16 cellular contexts compared by ENCODE assay signal in genomic region chr21:29321217-29321616, GRCh38. TPM values are rescaled to one million over a fixed set of nuclear protein-coding genes. Genes with fewer than 3 reads are reported as not detected.
A peak's percentile ranks its signal among the peaks of the same experiment; 100 is the strongest.
DNase-seq lines count a peak whose midpoint lies in the region; ATAC-seq, FAIRE-seq and TF ChIP-seq lines count a peak whose summit lies in the region.
"Had no signal": no experiment of that assay in that cellular context is flagged by ENCODE, and none has a peak within 500 bp of the region (broad histone marks: within the 10 kb centered on the region; RNA-seq: fewer than 3 reads in every experiment).

No MANE protein-coding gene starts in this region.

- no peaks in the 10 kb centered on the region for H3K9me3 ChIP-seq in breast epithelium
- peaks cover 1% of the 10 kb centered on the region; the same call in 1 of the 3 replicates for H3K9me3 ChIP-seq in GM12878 (replicated peaks; ENCODE audit: control insufficient read depth, insufficient read depth, low read length)

- H3K79me2 ChIP-seq in GM12878 (ENCODE audit: control insufficient read depth, insufficient read depth, low read length), result peaks cover 59% of the 10 kb centered on the region

- H3K4me1 Mint-ChIP-seq in MCF 10A (ENCODE audit: insufficient read depth, unreplicated experiment) (peaks cover 36% of the 10 kb centered on the region), endothelial cell (ENCODE audit: unreplicated experiment) (peaks cover 3% of the 10 kb centered on the region)
- H3K4me1 Mint-ChIP-seq in naive thymus-derived CD8-positive, alpha-beta T cell, result peaks cover 33 to 52% (median 46%) of the 10 kb centered on the region in 4 donors

- WGBS in GM12878 (ENCODE audit: insufficient coverage, insufficient replicate concordance, low lambda C conversion rate, missing lambda C conversion rate), result 98% methylated on average over 11 of the region's 11 CpGs

- CTCF ChIA-PET in MCF 10A (lab: Yijun Ruan, JAX) (interaction anchor here (0.6 kb wide), 1 partner anchor 90 kb away, joined by 4 read pairs; no protein-coding TSS in a partner anchor), GM12878 (lab: Yijun Ruan, JAX) (no interaction called here)

- intact Hi-C loops in MCF 10A (cut with micrococcal nuclease), result no loop called here
- intact Hi-C loops in breast epithelium (cut with DNase I; ENCODE audit: low total_unique reads), result no loop called here
- intact Hi-C loops in GM12878 (cut with micrococcal nuclease; ENCODE audit: unreplicated experiment), result no loop called here
- intact Hi-C loops in posterior vena cava (cut with DNase I), result no loop called here

- H3K27ac ChIP-seq in breast epithelium (no peak overlapping the region), GM12878 (ENCODE audit: control insufficient read depth, insufficient read depth) (no peak overlapping the region)
- H3K27ac ChIP-seq: 22Rv1 had no signal

- no peaks in the 10 kb centered on the region for H3K9me3 Mint-ChIP-seq in MCF 10A (ENCODE audit: unreplicated experiment)
- H3K9me3 Mint-ChIP-seq in endothelial cell (ENCODE audit: unreplicated experiment), result no peaks in the 10 kb centered on the region
- peaks cover 0 to 3% (median 0%) of the 10 kb centered on the region in 9 donors for H3K9me3 Mint-ChIP-seq in naive thymus-derived CD8-positive, alpha-beta T cell

- RAD21 ChIA-PET in GM12878 (lab: Charles Lee; ENCODE audit: unreplicated experiment), result no interaction called here

- no peak for TF ChIP-seq EP300 in GM12878 (IDR thresholded peaks at IDR 0.05; ENCODE audit: borderline replicate concordance in 1 of 2, control insufficient read depth in 1 of 2, low read depth in 2 of 2, low read length in 2 of 2)

- H3K27ac Mint-ChIP-seq in MCF 10A (ENCODE audit: low read depth, unreplicated experiment), result no peak overlapping the region
- H3K27ac Mint-ChIP-seq in endothelial cell (ENCODE audit: unreplicated experiment), result no peak overlapping the region
- H3K27ac Mint-ChIP-seq in naive thymus-derived CD8-positive, alpha-beta T cell, result peak overlapping the region in 3 of 10 donors; percentile 7 to 65 (median 9)
- H3K27ac Mint-ChIP-seq: CD8-positive, alpha-beta T cell had no signal

- no peak for TF ChIP-seq RAD21 in GM12878 (IDR thresholded peaks at IDR 0.05; ENCODE audit: insufficient read depth, low read depth, low read length)

- no peak overlapping the region for H3K4me3 ChIP-seq in breast epithelium
- no peak overlapping the region for H3K4me3 ChIP-seq in GM12878

- H3K27me3 ChIP-seq in breast epithelium, result no peaks in the 10 kb centered on the region
- no peaks in the 10 kb centered on the region for H3K27me3 ChIP-seq in GM12878 (replicated peaks in 1 of 2; ENCODE audit: control insufficient read depth in 2 of 2, insufficient read depth in 2 of 2, low read length in 1 of 2)

- DNase-seq in MCF 10A (ENCODE audit: unreplicated experiment) (no peak), breast epithelium (ENCODE audit: low spot score in 2 of 2) (no peak), GM12878 (ENCODE audit: low read depth, low spot score) (no peak), endothelial cell (ENCODE audit: low spot score) (no peak), urothelium cell line (ENCODE audit: low spot score) (no peak), posterior vena cava (ENCODE audit: low spot score) (no peak)
- DNase-seq in stimulated activated CD4-positive, alpha-beta T cell treated with anti-CD3 and anti-CD28 coated beads, Interleukin-4, amount 100 ng/mL, for 1 hour, result no peak
- no peak for DNase-seq in naive thymus-derived CD8-positive, alpha-beta T cell
- DNase-seq: CD8-positive, alpha-beta T cell; COR-L47; DND-41; GDM1 had no signal

- ATAC-seq in GM12878, result no peak
- no peak for ATAC-seq in naive thymus-derived CD8-positive, alpha-beta T cell
- ATAC-seq: CD8-positive, alpha-beta T cell; HCT116 had no signal

- H4K20me1 ChIP-seq in GM12878 (ENCODE audit: control insufficient read depth, insufficient read depth), result no peaks in the 10 kb centered on the region

- no peaks in the 10 kb centered on the region for H3K4me1 ChIP-seq in breast epithelium
- no peaks in the 10 kb centered on the region for H3K4me1 ChIP-seq in GM12878 (ENCODE audit: control insufficient read depth, insufficient read depth, low read length)

- H3K4me3 Mint-ChIP-seq in MCF 10A (ENCODE audit: unreplicated experiment) (no peak overlapping the region), endothelial cell (ENCODE audit: unreplicated experiment) (peak overlapping the region; percentile 73)
- no peak overlapping the region for H3K4me3 Mint-ChIP-seq in naive thymus-derived CD8-positive, alpha-beta T cell
- H3K4me3 Mint-ChIP-seq: CD14-positive monocyte; CD8-positive, alpha-beta T cell had no signal

- no peak overlapping the region for H2AFZ ChIP-seq in GM12878 (ENCODE audit: control insufficient read depth, low read depth, low read length)

- POLR2A ChIA-PET in MCF 10A (lab: Yijun Ruan, JAX), result no interaction called here
- POLR2A ChIA-PET in GM12878 (lab: Charles Lee), result no interaction called here
- POLR2A ChIA-PET in naive thymus-derived CD8-positive, alpha-beta T cell (lab: Charles Lee), result no interaction called here

- H3K9ac ChIP-seq in GM12878 (ENCODE audit: control insufficient read depth, insufficient read depth, low read length), result no peak overlapping the region

- TSS peak; percentile 31 for BruUV-seq in MCF 10A (replicated peaks; lab: Mats Ljungman, UMichigan)
- BruUV-seq in GM12878 (replicated peaks; lab: Mats Ljungman, UMichigan), result TSS peak; percentile 7

- peak; percentile 44 for FAIRE-seq in GM12878 (lab: Jason Lieb, UNC)
- FAIRE-seq in urothelium cell line (lab: Jason Lieb, UNC), result peak; percentile 83
- FAIRE-seq: H54 had no signal

- H3K36me3 Mint-ChIP-seq in MCF 10A (ENCODE audit: insufficient read depth, unreplicated experiment) (peaks cover 36% of the 10 kb centered on the region), endothelial cell (ENCODE audit: low read depth, unreplicated experiment) (peaks cover 7% of the 10 kb centered on the region)
- H3K36me3 Mint-ChIP-seq in naive thymus-derived CD8-positive, alpha-beta T cell, result peaks cover 9 to 48% (median 15%) of the 10 kb centered on the region in 3 donors

- TF ChIP-seq POLR2A in breast epithelium (IDR thresholded peaks at IDR 0.05), result no peak
- TF ChIP-seq POLR2A in GM12878 (IDR thresholded peaks at IDR 0.05; ENCODE audit: low read depth, low read length), result no peak

- in situ Hi-C loops in GM12878 (cut with MboI), result no loop called here

- no peak overlapping the region for H3K4me2 ChIP-seq in GM12878 (ENCODE audit: control insufficient read depth, insufficient read depth)

- TF ChIP-seq CTCF in MCF 10A (IDR thresholded peaks at IDR 0.05; ENCODE audit: unreplicated experiment) (no peak), breast epithelium (IDR thresholded peaks at IDR 0.05) (no peak), GM12878 (IDR thresholded peaks at IDR 0.05 in 2 of 3, conservative IDR thresholded peaks at IDR 0.05 in 1 of 3; ENCODE audit: control insufficient read depth in 2 of 3, extremely low read depth in 1 of 3, insufficient read depth in 1 of 3, low read depth in 3 of 3, low read length in 3 of 3) (no peak), endothelial cell (IDR thresholded peaks at IDR 0.05; ENCODE audit: unreplicated experiment) (no peak)

- SMC1A ChIA-PET in GM12878 (lab: Charles Lee; ENCODE audit: uncharacterized antibody, unreplicated experiment), result no interaction called here

- H3K36me3 ChIP-seq in breast epithelium, result no peaks in the 10 kb centered on the region
- peaks cover 2 to 6% of the 10 kb centered on the region in 2 experiments for H3K36me3 ChIP-seq in GM12878 (ENCODE audit: control insufficient read depth in 2 of 2, insufficient read depth in 2 of 2, low read length in 1 of 2)

- H3K27me3 Mint-ChIP-seq in MCF 10A (ENCODE audit: insufficient read depth, unreplicated experiment) (no peaks in the 10 kb centered on the region), endothelial cell (ENCODE audit: unreplicated experiment) (no peaks in the 10 kb centered on the region)
- H3K27me3 Mint-ChIP-seq in naive thymus-derived CD8-positive, alpha-beta T cell, result no peaks in the 10 kb centered on the region

TF ChIP-seq in GM12878, 131 proteins besides CTCF, POLR2A, EP300 and RAD21 (continues in another document):
- TF ChIP-seq BRCA1 (IDR thresholded peaks at IDR 0.05; ENCODE audit: low read depth, low read length), result no peak

RNA-seq across cellular contexts. Expression of gene BACH1, which starts 22.5 kb away (rescaled TPM):
- total RNA-seq in MCF 10A (2022), result 69.3 and 76.6 TPM in 2 replicates
- 10 to 100 TPM; 31.8 to 65.3 (median 42.3) TPM for total RNA-seq in breast epithelium
- total RNA-seq in GM12878 (2013; cell fraction: nucleolus; rRNA removed), result 89.0 and 91.9 TPM in 2 replicates
- total RNA-seq in GM12878 (2014; rRNA removed), result 13.8 and 20.1 TPM in 2 replicates
- 16.9 and 18.1 TPM in 2 replicates for total RNA-seq in GM12878 (2014; rRNA removed; fragmentation: Illumina TruSeq; extraction: Trizol)
- 25.7 TPM in 2 replicates for total RNA-seq in GM12878 (2021)
- polyA plus RNA-seq in GM12878 (2011; ENCODE audit: low read depth), result 10.4 TPM
- 18.8 and 26.6 TPM in 2 replicates for polyA plus RNA-seq in GM12878 (2011; rRNA removed)
- 6.6 and 8.8 TPM in 2 replicates for polyA plus RNA-seq in GM12878 (2011; cell fraction: cytosol; rRNA removed)
- 18.9 TPM in 2 replicates for polyA plus RNA-seq in GM12878 (2011; cell fraction: nucleus; rRNA removed)
- polyA plus RNA-seq in GM12878 (2012), result 11.9 and 12.8 TPM in 2 replicates
- polyA plus RNA-seq in GM12878 (2014; fragmentation: Illumina TruSeq; extraction: Trizol), result 10.7 and 11.8 TPM in 2 replicates
- 1 to 10 TPM; 3.2 to 3.3 TPM for polyA plus RNA-seq in GM12878 (2014; fragmentation: Nextera tagmentation; extraction: Ambion mirVana)
- 5.4 and 7.6 TPM in 2 replicates for polyA plus RNA-seq in GM12878 (2014; rRNA removed)
- 10 to 100 TPM in 1 of 2 experiments, 1 to 10 TPM in 1; 9.1 to 10.3 TPM for polyA plus RNA-seq in GM12878 (2016; fragmentation: Nextera tagmentation; extraction: Ambion mirVana)
- polyA minus RNA-seq in GM12878 (2011; rRNA and poly(A)+ RNA removed), result 81.2 and 136 TPM in 2 replicates
- 17.2 and 23.1 TPM in 2 replicates for polyA minus RNA-seq in GM12878 (2011; cell fraction: cytosol; rRNA and poly(A)+ RNA removed)
- polyA minus RNA-seq in GM12878 (2011; cell fraction: nucleus; rRNA and poly(A)+ RNA removed), result 43.3 and 46.8 TPM in 2 replicates
- total RNA-seq in endothelial cell (ENCODE audit: unreplicated experiment), result 49.4 TPM
- 10 to 100 TPM; 50.1 to 84.0 TPM for total RNA-seq in posterior vena cava
- 10 to 100 TPM; 54.5 to 62.1 TPM for total RNA-seq in naive thymus-derived CD8-positive, alpha-beta T cell
- 10 to 100 TPM; 22.5 to 25.6 (median 23.4) TPM for polyA plus RNA-seq in naive thymus-derived CD8-positive, alpha-beta T cell
